In genomic region chr2:20236496-20236895, GRCh38 we compare ENCODE assay signal across 19 cellular contexts.
"Had no signal": no experiment of that assay in that cellular context is flagged by ENCODE, and none has a peak within 500 bp of the region (broad histone marks: within the 10 kb centered on the region; RNA-seq: fewer than 3 reads in every experiment).

No MANE protein-coding gene starts in this region.

- H3K4me1 ChIP-seq: left lung, prostate gland had no signal

- H3K4me2 ChIP-seq: smooth muscle cell had no signal

- H3K27ac Mint-ChIP-seq: dendritic cell treated with granulocyte-macrophage colony-stimulating factor and Interleukin-4, amounts not matched to agents 40 ng/mL and 50 ng/mL, for 4 days; effector memory CD8-positive, alpha-beta T cell; nephron progenitor cell; WTC11 had no signal

- ATAC-seq: effector memory CD8-positive, alpha-beta T cell; WTC11 had no signal

- H3K36me3 Mint-ChIP-seq: WTC11 had no signal

- H3K4me3 Mint-ChIP-seq: dendritic cell treated with granulocyte-macrophage colony-stimulating factor and Interleukin-4, amounts not matched to agents 40 ng/mL and 50 ng/mL, for 4 days; effector memory CD8-positive, alpha-beta T cell; nephron progenitor cell; WTC11 had no signal

- FAIRE-seq: kidney, TTC549 had no signal

- DNase-seq: activated CD4-positive, alpha-beta T cell treated with anti-CD3 and anti-CD28 coated beads for 4 hours; activated naive CD4-positive, alpha-beta T cell treated with Interleukin-2 at 50 U/mL for 16 hours; activated T-cell treated with anti-CD3 and anti-CD28 coated beads for 4 hours; anterior cingulate cortex; brain microvascular endothelial cell; cerebellar nuclear complex; effector memory CD8-positive, alpha-beta T cell; mesenchymal stem cell; nephron progenitor cell; right cardiac atrium; stimulated activated naive CD8-positive, alpha-beta T cell treated with anti-CD3 and anti-CD28 coated beads, Interleukin-15, Interleukin-2, amounts not matched to agents 100 U/mL and 50 U/mL, for 24 hours; T-helper 2 cell had no signal

- H3K27ac ChIP-seq: brain microvascular endothelial cell, left lung, prostate gland had no signal

- H3K9me3 ChIP-seq: left lung, prostate gland had no signal

- H3K4me3 ChIP-seq: left lung, prostate gland, smooth muscle cell had no signal

- H3K36me3 ChIP-seq: brain microvascular endothelial cell, left lung, prostate gland had no signal

- H3K27me3 ChIP-seq: brain microvascular endothelial cell had no signal

- H3K9me3 Mint-ChIP-seq: dendritic cell treated with granulocyte-macrophage colony-stimulating factor and Interleukin-4, amounts not matched to agents 40 ng/mL and 50 ng/mL, for 4 days; effector memory CD8-positive, alpha-beta T cell had no signal
